In the genomic region with DNA sequence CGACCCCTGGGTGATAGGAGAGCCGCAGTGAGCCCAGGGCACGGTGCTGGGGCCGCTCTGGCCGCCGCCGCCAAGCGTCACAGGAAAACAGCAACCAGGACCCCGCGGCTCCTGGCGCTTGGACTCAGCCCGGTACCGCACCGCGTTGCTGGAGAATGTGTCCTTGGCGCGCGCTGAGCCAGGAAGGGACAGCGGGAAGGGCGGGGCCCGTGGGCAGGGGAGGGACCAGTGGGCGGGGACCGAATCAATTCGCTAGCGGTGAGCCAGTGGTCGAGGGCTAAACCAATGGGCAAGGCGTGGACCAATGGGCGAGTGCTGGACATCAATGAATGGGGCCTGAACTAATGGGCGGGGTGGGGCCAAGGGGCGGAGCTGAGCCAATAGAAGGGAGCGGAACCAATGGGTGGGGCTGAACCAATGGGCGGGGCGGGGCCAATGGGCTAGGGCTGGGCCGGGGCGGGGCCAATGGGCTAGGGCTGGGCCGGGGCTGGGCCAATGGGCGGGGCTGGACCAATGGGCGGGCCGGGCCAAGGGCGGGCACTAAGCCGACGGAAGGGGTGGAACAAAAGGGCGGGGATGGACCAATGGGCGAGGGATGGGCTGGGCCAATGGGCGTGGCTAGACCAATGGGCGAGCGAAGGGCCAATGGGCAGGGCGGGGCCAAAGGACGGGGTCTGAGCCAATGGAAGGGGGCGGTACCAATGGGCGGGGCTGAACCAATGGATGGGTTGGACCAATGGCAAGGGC, we compare ENCODE assay signal across 8 cellular contexts. TPM values are rescaled to one million over a fixed set of nuclear protein-coding genes. Genes with fewer than 3 reads are reported as not detected.
A peak's percentile ranks its signal among the peaks of the same experiment; 100 is the strongest.
DNase-seq lines count a peak whose midpoint lies in the region; TF ChIP-seq lines count a peak whose summit lies in the region.

No MANE protein-coding gene starts in this region.

- TF ChIP-seq EP300 in SK-N-SH (IDR thresholded peaks at IDR 0.05; ENCODE audit: borderline replicate concordance in 1 of 2, low read depth in 1 of 2, low read length in 1 of 2): no peak

- peak overlapping the region; percentile 94 for H3K4me3 Mint-ChIP-seq in activated naive CD8-positive, alpha-beta T cell

- peak overlapping the region; percentile 88 for H3K9ac ChIP-seq in SK-N-SH

- no peaks in the 10 kb centered on the region for H3K36me3 Mint-ChIP-seq in activated naive CD8-positive, alpha-beta T cell

- H3K9me3 ChIP-seq in SK-N-SH: no peaks in the 10 kb centered on the region
- H3K9me3 ChIP-seq in osteoblast (ENCODE audit: low read depth, low read length): no peaks in the 10 kb centered on the region
- peaks cover 1% of the 10 kb centered on the region for H3K9me3 ChIP-seq in thymus (ENCODE audit: control insufficient read depth)

- WGBS in SK-N-SH (ENCODE audit: low lambda C conversion rate): 2% methylated on average over 38 of the region's 51 CpGs
- WGBS in thymus: 2% methylated on average over 51 of the region's 51 CpGs

- no peaks in the 10 kb centered on the region for H3K9me2 ChIP-seq in SK-N-SH

- H2AFZ ChIP-seq in SK-N-SH (ENCODE audit: low read depth): 0 out of 2 replicates have a peak overlapping the region, but pooled peaks have one; percentile 72
- no peak overlapping the region for H2AFZ ChIP-seq in osteoblast (ENCODE audit: low read length)

- CTCF ChIA-PET in HEK293T (lab: Yijun Ruan, JAX) (no interaction called here), SK-N-SH (lab: Yijun Ruan, JAX) (interaction anchor here (0.8 to 2.1 kb wide), 6 partner anchors 15 to 66 kb away, joined by 3 to 10 read pairs (median 5); no protein-coding TSS in a partner anchor)

- peaks cover 6 to 8% of the 10 kb centered on the region in 2 experiments; a peak in 2 of 4 replicates for H3K4me1 ChIP-seq in SK-N-SH (ENCODE audit: control insufficient read depth in 1 of 2, insufficient read depth in 2 of 2, low read depth in 1 of 2, low read length in 1 of 2)
- peaks cover 10% of the 10 kb centered on the region for H3K4me1 ChIP-seq in osteoblast (ENCODE audit: insufficient read depth, low read length)
- H3K4me1 ChIP-seq in thymus (ENCODE audit: control insufficient read depth, insufficient read depth, low read length): no peaks in the 10 kb centered on the region

- peak overlapping the region; percentile 72 to 80 for H3K27ac ChIP-seq in SK-N-SH (ENCODE audit: low read depth in 2 of 2, low read length in 1 of 2)
- H3K27ac ChIP-seq in osteoblast (ENCODE audit: low read depth, low read length): peak overlapping the region; percentile 74
- peak overlapping the region; percentile 66 for H3K27ac ChIP-seq in thymus (ENCODE audit: low read depth)

- peak; percentile 98 for TF ChIP-seq POLR2A in NB4 (IDR thresholded peaks at IDR 0.05; ENCODE audit: extremely low read depth, insufficient read length)

- no peak overlapping the region for H3K27ac Mint-ChIP-seq in activated naive CD8-positive, alpha-beta T cell

- H3F3A ChIP-seq in SK-N-SH (replicated peaks; ENCODE audit: insufficient read depth): peaks cover 23% of the 10 kb centered on the region

- H3K79me2 ChIP-seq in SK-N-SH (ENCODE audit: insufficient read depth) (peaks cover 3% of the 10 kb centered on the region; the same call in 1 of the 2 replicates), osteoblast (ENCODE audit: insufficient read depth, low read length) (no peaks in the 10 kb centered on the region)

- no peak for TF ChIP-seq RAD21 in SK-N-SH (IDR thresholded peaks at IDR 0.05; ENCODE audit: low read length)

- H3K27me3 ChIP-seq in SK-N-SH (ENCODE audit: insufficient read depth) (no peaks in the 10 kb centered on the region), osteoblast (ENCODE audit: insufficient read depth, low read length) (no peaks in the 10 kb centered on the region), thymus (ENCODE audit: control insufficient read depth, insufficient read depth) (no peaks in the 10 kb centered on the region)

- no peaks in the 10 kb centered on the region for H3K9me3 Mint-ChIP-seq in activated naive CD8-positive, alpha-beta T cell (ENCODE audit: low read depth)

- H3K4me2 ChIP-seq in SK-N-SH (peak overlapping the region; percentile 98), osteoblast (ENCODE audit: insufficient read depth, low read length) (peak overlapping the region; percentile 98)

- H3K36me3 ChIP-seq in SK-N-SH (replicated peaks in 1 of 2; ENCODE audit: control insufficient read depth in 1 of 2, insufficient read depth in 2 of 2, low read length in 1 of 2): no peaks in the 10 kb centered on the region
- no peaks in the 10 kb centered on the region for H3K36me3 ChIP-seq in osteoblast (ENCODE audit: insufficient read depth, low read length)
- no peaks in the 10 kb centered on the region for H3K36me3 ChIP-seq in thymus (ENCODE audit: control insufficient read depth, insufficient read depth)

- no peaks in the 10 kb centered on the region for H3K27me3 Mint-ChIP-seq in activated naive CD8-positive, alpha-beta T cell

- TF ChIP-seq CTCF in NB4 (IDR thresholded peaks at IDR 0.05; ENCODE audit: low read depth, low read length): no peak
- TF ChIP-seq CTCF in SK-N-SH (IDR thresholded peaks at IDR 0.05): no peak
- no peak for TF ChIP-seq CTCF in osteoblast (IDR thresholded peaks at IDR 0.05; ENCODE audit: extremely low read depth, low read depth, low read length)

- H3K4me3 ChIP-seq in NB4 (ENCODE audit: low read depth, low read length): peak overlapping the region; percentile 87
- H3K4me3 ChIP-seq in SK-N-SH (ENCODE audit: low read depth in 2 of 2, low read length in 1 of 2): peak overlapping the region; percentile 73 to 95
- H3K4me3 ChIP-seq in osteoblast (ENCODE audit: insufficient read depth, low read length): peak overlapping the region; percentile 86
- H3K4me3 ChIP-seq in thymus (ENCODE audit: low read length): peak overlapping the region; percentile 65

- H4K20me1 ChIP-seq in SK-N-SH (ENCODE audit: insufficient read depth) (no peaks in the 10 kb centered on the region), osteoblast (ENCODE audit: insufficient read depth, low read length) (no peaks in the 10 kb centered on the region)

- POLR2A ChIA-PET in HEK293T (lab: Yijun Ruan, JAX): interaction anchor here (0.6 to 1.5 kb wide), 7 partner anchors 9 to 66 kb away, joined by 3 to 11 read pairs (median 4); a partner anchor contains a TSS
- POLR2A ChIA-PET in SK-N-SH (lab: Yijun Ruan, JAX): interaction anchor here (0.6 to 1.1 kb wide), 2 partner anchors 14 to 22 kb away, joined by 3 to 9 read pairs; a partner anchor contains a TSS

- DNase-seq in GM03348 (ENCODE audit: low spot score): peak; percentile 97
- DNase-seq in HEK293T (ENCODE audit: extremely low spot score): peak; percentile 98
- peak; percentile 98 for DNase-seq in NB4 (ENCODE audit: low read depth)
- DNase-seq in SK-N-SH: peak; percentile 95
- peak; percentile 99 to 100 (median 100) for DNase-seq in head of caudate nucleus
- peak; percentile 99 for DNase-seq in osteoblast (ENCODE audit: insufficient read length, low spot score, missing footprints)

- intact Hi-C loops in head of caudate nucleus (cut with DNase I): loop anchor here (1.0 kb wide), 1 partner anchor 23 kb away; no protein-coding TSS in a partner anchor

- H3K4me1 Mint-ChIP-seq in activated naive CD8-positive, alpha-beta T cell (ENCODE audit: low read depth): peaks cover 23% of the 10 kb centered on the region

TF ChIP-seq in HEK293T, 16 proteins besides CTCF, POLR2A, EP300 and RAD21 (continues in another document):
- TF ChIP-seq, protein P1, sequence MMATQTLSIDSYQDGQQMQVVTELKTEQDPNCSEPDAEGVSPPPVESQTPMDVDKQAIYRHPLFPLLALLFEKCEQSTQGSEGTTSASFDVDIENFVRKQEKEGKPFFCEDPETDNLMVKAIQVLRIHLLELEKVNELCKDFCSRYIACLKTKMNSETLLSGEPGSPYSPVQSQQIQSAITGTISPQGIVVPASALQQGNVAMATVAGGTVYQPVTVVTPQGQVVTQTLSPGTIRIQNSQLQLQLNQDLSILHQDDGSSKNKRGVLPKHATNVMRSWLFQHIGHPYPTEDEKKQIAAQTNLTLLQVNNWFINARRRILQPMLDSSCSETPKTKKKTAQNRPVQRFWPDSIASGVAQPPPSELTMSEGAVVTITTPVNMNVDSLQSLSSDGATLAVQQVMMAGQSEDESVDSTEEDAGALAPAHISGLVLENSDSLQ (IDR thresholded peaks at IDR 0.05): peak; percentile 41; the same call in 1 of the 2 replicates
- TF ChIP-seq TARDBP (IDR thresholded peaks at IDR 0.05) (no peak), HDGF (IDR thresholded peaks at IDR 0.05; ENCODE audit: borderline replicate concordance) (no peak), ZNF384 (IDR thresholded peaks at IDR 0.05) (no peak), ARNT (IDR thresholded peaks at IDR 0.05) (no peak)

TF ChIP-seq in SK-N-SH, 30 proteins besides CTCF, POLR2A, EP300 and RAD21 (continues in another document):
- TF ChIP-seq, protein P2, sequence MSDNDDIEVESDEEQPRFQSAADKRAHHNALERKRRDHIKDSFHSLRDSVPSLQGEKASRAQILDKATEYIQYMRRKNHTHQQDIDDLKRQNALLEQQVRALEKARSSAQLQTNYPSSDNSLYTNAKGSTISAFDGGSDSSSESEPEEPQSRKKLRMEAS (IDR thresholded peaks at IDR 0.05; ENCODE audit: low read depth): peak; percentile 79
- no peak; the same call in 1 of the 2 replicates for TF ChIP-seq TCF12 (IDR thresholded peaks at IDR 0.05)

RNA-seq across cellular contexts. Expression of a gene that starts 6.3 kb away (rescaled TPM):
- polyA plus RNA-seq in SK-N-SH (2012; rRNA removed): 22.4 and 30.1 TPM in 2 replicates
- polyA plus RNA-seq in SK-N-SH (2012; cell fraction: cytosol; rRNA removed): 7.3 and 14.1 TPM in 2 replicates
- 102 and 122 TPM in 2 replicates for polyA plus RNA-seq in SK-N-SH (2012; cell fraction: nucleus; rRNA removed)
- 48.3 and 56.5 TPM in 2 replicates for total RNA-seq in osteoblast
- 34.1 TPM for polyA plus RNA-seq in thymus

RNA-seq across cellular contexts. Expression of a gene that starts 22.4 kb away (rescaled TPM):
- polyA plus RNA-seq in SK-N-SH (2012; rRNA removed) (56.4 and 64.8 TPM in 2 replicates), thymus (34.5 TPM)
- 26.4 and 44.3 TPM in 2 replicates for polyA plus RNA-seq in SK-N-SH (2012; cell fraction: cytosol; rRNA removed)
- 29.4 and 41.7 TPM in 2 replicates for polyA plus RNA-seq in SK-N-SH (2012; cell fraction: nucleus; rRNA removed)
- 38.7 and 43.6 TPM in 2 replicates for total RNA-seq in osteoblast

RNA-seq across cellular contexts. Expression of a gene that starts 47.4 kb away (rescaled TPM):
- polyA plus RNA-seq in SK-N-SH (2012; rRNA removed) (not detected in 2 replicates), thymus (4.1 TPM)
- not detected in 2 replicates for polyA plus RNA-seq in SK-N-SH (2012; cell fraction: cytosol; rRNA removed)
- polyA plus RNA-seq in SK-N-SH (2012; cell fraction: nucleus; rRNA removed): 0.18 and 0.26 TPM in 2 replicates
- not detected in 2 replicates for total RNA-seq in osteoblast

RNA-seq across cellular contexts. Expression of a gene that starts 58.7 kb away (rescaled TPM):
- 0.24 and 0.77 TPM in 2 replicates for polyA plus RNA-seq in SK-N-SH (2012; rRNA removed)
- polyA plus RNA-seq in SK-N-SH (2012; cell fraction: cytosol; rRNA removed): 0.28 and 0.46 TPM in 2 replicates
- 1.7 and 2.9 TPM in 2 replicates for polyA plus RNA-seq in SK-N-SH (2012; cell fraction: nucleus; rRNA removed)
- not detected in 2 replicates for total RNA-seq in osteoblast
- polyA plus RNA-seq in thymus: 3.1 TPM

Comparison
In these comparisons a context has a peak if more than half of its experiments do, and no peak if none do; other contexts are left out.
1. Peak in every context shown above with its lines: DNase-seq, H3K4me3 ChIP-seq and H3K27ac ChIP-seq.